8 cellular contexts compared by ENCODE assay signal in the genomic region with DNA sequence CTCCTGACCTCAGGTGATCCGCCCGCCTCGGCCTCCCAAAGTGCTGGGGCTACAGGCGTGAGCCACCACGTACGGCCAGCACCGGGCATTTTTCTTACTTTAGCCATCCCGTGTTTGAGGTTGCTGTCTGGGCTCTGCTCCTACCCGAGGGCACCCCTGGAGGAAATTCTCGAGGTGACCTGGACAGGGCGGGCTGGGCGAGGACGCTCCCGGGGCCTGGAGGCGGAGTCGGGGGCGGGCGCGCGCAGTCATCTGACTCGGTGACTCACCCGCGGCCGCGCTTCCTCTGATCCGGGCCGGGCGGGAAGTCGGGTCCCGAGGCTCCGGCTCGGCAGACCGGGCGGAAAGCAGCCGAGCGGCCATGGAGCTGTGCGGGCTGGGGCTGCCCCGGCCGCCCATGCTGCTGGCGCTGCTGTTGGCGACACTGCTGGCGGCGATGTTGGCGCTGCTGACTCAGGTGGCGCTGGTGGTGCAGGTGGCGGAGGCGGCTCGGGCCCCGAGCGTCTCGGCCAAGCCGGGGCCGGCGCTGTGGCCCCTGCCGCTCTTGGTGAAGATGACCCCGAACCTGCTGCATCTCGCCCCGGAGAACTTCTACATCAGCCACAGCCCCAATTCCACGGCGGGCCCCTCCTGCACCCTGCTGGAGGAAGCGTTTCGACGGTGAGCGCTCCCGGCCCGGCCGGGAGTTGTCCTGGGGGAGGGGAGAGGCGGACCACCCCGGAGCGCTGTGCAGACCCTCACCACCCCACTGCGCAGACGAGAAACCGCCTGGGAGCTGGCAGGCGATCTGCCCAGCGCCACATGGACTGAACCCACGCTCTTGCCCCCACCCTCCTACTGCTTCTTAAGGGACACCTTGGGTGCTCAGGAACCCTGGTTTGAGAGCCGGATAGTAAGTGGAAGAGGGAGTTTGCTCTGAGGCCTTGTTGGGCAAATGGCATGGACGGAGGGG. TPM values are rescaled to one million over a fixed set of nuclear protein-coding genes. Genes with fewer than 3 reads are reported as not detected.
A peak's percentile ranks its signal among the peaks of the same experiment; 100 is the strongest.
DNase-seq lines count a peak whose midpoint lies in the region; ATAC-seq and TF ChIP-seq lines count a peak whose summit lies in the region.

A gene (plus strand): TSS at position 334 of the 952 bp plus-strand sequence. CDS start 28 bp downstream, at position 362.

- TF ChIP-seq POLR2A in heart left ventricle (IDR thresholded peaks at IDR 0.05) (peak in 1 of 2 donors; percentile 94), transverse colon (IDR thresholded peaks at IDR 0.05) (peak; percentile 91)

- H3K36me3 ChIP-seq in H7 (replicated peaks; ENCODE audit: control insufficient read depth, insufficient read depth, low read length) (no peaks in the 10 kb centered on the region; the same call in 1 of the 2 replicates), MG63 (peaks cover 23% of the 10 kb centered on the region), heart left ventricle (peaks cover 0 to 15% (median 10%) of the 10 kb centered on the region in 9 donors), transverse colon (peaks cover 0 to 3% (median 1%) of the 10 kb centered on the region in 4 donors)

- peak; percentile 97 to 99 (median 98) for ATAC-seq in heart left ventricle

- intact Hi-C loops in heart left ventricle (cut with DNase I) (loop anchor here in 4 of 10 donors (5.0 to 10.0 kb wide), 3 partner anchors 82 to 1120 kb away; a partner anchor contains a TSS), posterior cingulate gyrus (cut with DNase I) (loop anchor here (5.0 kb wide), 1 partner anchor 82 kb away; a partner anchor contains a TSS), transverse colon (cut with DNase I; ENCODE audit: low total_unique reads) (no loop called here)

- no peaks in the 10 kb centered on the region for H3K9me3 ChIP-seq in MG63
- H3K9me3 ChIP-seq in heart left ventricle, result no peaks in the 10 kb centered on the region
- no peaks in the 10 kb centered on the region for H3K9me3 ChIP-seq in transverse colon

- H3K4me3 ChIP-seq in GM08714 (ENCODE audit: low read length) (peak within 1 kb of the TSS; percentile 81), H7 (ENCODE audit: insufficient read depth, low read depth, low read length) (peak within 1 kb of the TSS; percentile 89), MG63 (peak within 1 kb of the TSS; percentile 78), heart left ventricle (peak within 1 kb of the TSS; percentile 79 to 99 (median 93)), transverse colon (peak within 1 kb of the TSS; percentile 65 to 91 (median 88))

- H3K27me3 ChIP-seq in H7 (ENCODE audit: control insufficient read depth, insufficient read depth, low read length) (no peaks in the 10 kb centered on the region; the same call in 1 of the 2 replicates), MG63 (no peaks in the 10 kb centered on the region), heart left ventricle (no peaks in the 10 kb centered on the region), transverse colon (no peaks in the 10 kb centered on the region)

- TF ChIP-seq EP300 in transverse colon (IDR thresholded peaks at IDR 0.05; ENCODE audit: low read depth), result no peak

- WGBS in adipose tissue, 3 donors, result 3 to 4% (median 3%) methylated on average over 72 to 78 of the region's 78 CpGs
- WGBS in heart left ventricle, 4 donors, result 4 to 16% (median 5%) methylated on average over 23 to 78 of the region's 78 CpGs
- 8% methylated on average over 35 of the region's 78 CpGs; no CpG with 5 or more reads in 1 of the 2 donors for WGBS in transverse colon (ENCODE audit: low coverage in 1 of 2), 2 donors

- TF ChIP-seq CTCF in heart left ventricle (IDR thresholded peaks at IDR 0.05), result no peak
- TF ChIP-seq CTCF in transverse colon (IDR thresholded peaks at IDR 0.05), result peak in 3 of 5 experiments; percentile 9 to 35 (median 30)

- DNase-seq in H7, result peak; percentile 96
- DNase-seq in MG63, result peak; percentile 90
- DNase-seq in T-helper 1 cell, result peak; percentile 67 to 86 (median 74)
- peak; percentile 92 to 96 (median 93) for DNase-seq in heart left ventricle
- DNase-seq in posterior cingulate gyrus, result peak; percentile 74 to 98 (median 86)
- peak; percentile 94 for DNase-seq in transverse colon

- peak within 1 kb of the TSS; percentile 68 for H3K27ac ChIP-seq in adipose tissue (ENCODE audit: low read depth, low read length)
- H3K27ac ChIP-seq in heart left ventricle, result peak within 1 kb of the TSS; percentile 55 to 96 (median 90)
- H3K27ac ChIP-seq in transverse colon, result peak within 1 kb of the TSS; percentile 87 to 92 (median 90)

- in situ Hi-C loops in transverse colon (cut with MboI; ENCODE audit: low pct_ligation_motif_present in 1 of 4, low pct_unique_long_range_greater_than_20kb in 1 of 4, low sequenced_read_pairs in 3 of 4), result no loop called here

- H3K4me1 ChIP-seq in heart left ventricle (peaks cover 0 to 29% (median 18%) of the 10 kb centered on the region in 12 donors), transverse colon (peaks cover 6 to 24% (median 20%) of the 10 kb centered on the region in 4 donors)

RNA-seq across cellular contexts. Expression of the gene that starts here (rescaled TPM):
- 79.6 and 84.5 TPM in 2 replicates for total RNA-seq in H7 (2014; rRNA removed; shearing (Covaris generic))
- total RNA-seq in MG63 (2014; rRNA removed; shearing (Covaris generic); ENCODE audit: low replicate concordance), result 165 and 208 TPM in 2 replicates
- 10 to 100 TPM; 47.0 to 73.6 (median 68.6) TPM for polyA plus RNA-seq in adipose tissue
- 100 to 1,000 TPM in 6 of 9 donors, 10 to 100 TPM in 3; 71.3 to 278 (median 116) TPM for total RNA-seq in heart left ventricle
- polyA plus RNA-seq in heart left ventricle, result 10 to 100 TPM; 75.9 to 80.3 TPM
- total RNA-seq in transverse colon, result 100 to 1,000 TPM; 143 to 235 (median 168) TPM

Comparison
In these comparisons a context has a peak if more than half of its experiments do, and no peak if none do; other contexts are left out.
1. Peak in every context shown above with its lines: DNase-seq, ATAC-seq, H3K4me3 ChIP-seq and H3K27ac ChIP-seq.
2. CTCF ChIP-seq: peak in transverse colon (3 of 5); none in heart left ventricle (0 of 12).